In genomic region chr15:75002398-75002797, GRCh38 we compare ENCODE assay signal across 29 cellular contexts.
"Had no signal": no experiment of that assay in that cellular context is flagged by ENCODE, and none has a peak within 500 bp of the region (broad histone marks: within the 10 kb centered on the region; RNA-seq: fewer than 3 reads in every experiment).

No MANE protein-coding gene starts in this region.

- H3K4me3 Mint-ChIP-seq: naive thymus-derived CD8-positive, alpha-beta T cell; natural killer cell treated with Interleukin-12 subunit alpha and Interleukin-12 subunit beta and Interleukin-15 and Interleukin-18, amount 100 ng/mL, for 72 hours; nephron progenitor cell; neural crest cell; stimulated activated memory B cell treated with anti-CD40 and anti-IgM and Interleukin-4, amounts not matched to agents 10 μg/mL and 1 μg/mL and 100 μg/mL, for 72 hours; stimulated activated naive CD8-positive, alpha-beta T cell treated with anti-CD3 and anti-CD28 coated beads, Interleukin-15, Interleukin-2, amounts not matched to agents 100 ng/mL and 50 ng/mL, for 24 hours had no signal

- H3K9me3 Mint-ChIP-seq: natural killer cell treated with Interleukin-12 subunit alpha and Interleukin-12 subunit beta and Interleukin-15 and Interleukin-18, amount 100 ng/mL, for 72 hours; stimulated activated memory B cell treated with anti-CD40 and anti-IgM and Interleukin-4, amounts not matched to agents 10 μg/mL and 1 μg/mL and 100 μg/mL, for 72 hours; stimulated activated naive CD8-positive, alpha-beta T cell treated with anti-CD3 and anti-CD28 coated beads, Interleukin-15, Interleukin-2, amounts not matched to agents 100 ng/mL and 50 ng/mL, for 24 hours had no signal

- H3K27me3 ChIP-seq: ovary, right lobe of liver, thyroid gland, tibial nerve, upper lobe of left lung, vagina had no signal

- H3K27me3 Mint-ChIP-seq: progenitor cell of endocrine pancreas had no signal

- H3K36me3 Mint-ChIP-seq: natural killer cell treated with Interleukin-12 subunit alpha and Interleukin-12 subunit beta and Interleukin-15 and Interleukin-18, amount 100 ng/mL, for 72 hours; stimulated activated memory B cell treated with anti-CD40 and anti-IgM and Interleukin-4, amounts not matched to agents 10 μg/mL and 1 μg/mL and 100 μg/mL, for 72 hours had no signal

- H3K4me1 Mint-ChIP-seq: neural crest cell had no signal

- DNase-seq: naive thymus-derived CD8-positive, alpha-beta T cell; nephron progenitor cell; occipital lobe; ovary; psoas muscle; right cardiac atrium; right lobe of liver; sigmoid colon; small intestine; spleen; stimulated activated CD4-positive, alpha-beta T cell treated with anti-CD3 and anti-CD28 coated beads, Interleukin-12 subunit alpha, Interleukin-12 subunit beta, amount 100 ng/mL, for 4 hours; stimulated activated CD4-positive, alpha-beta T cell treated with anti-CD3 and anti-CD28 coated beads, Interleukin-1b, Interleukin-23, amount 100 ng/mL, for 48 hours; stimulated activated CD4-positive, alpha-beta T cell treated with anti-CD3 and anti-CD28 coated beads, Interleukin-4, amount 100 ng/mL, for 1 hour; stimulated activated CD4-positive, alpha-beta T cell treated with anti-CD3 and anti-CD28 coated beads, Interleukin-4, amount 100 ng/mL, for 4 hours; stimulated activated CD8-positive, alpha-beta memory T cell treated with anti-CD3 and anti-CD28 coated beads, Interleukin-4, amount 100 ng/mL, for 48 hours; stimulated activated naive CD4-positive, alpha-beta T cell treated with Interleukin-2 at 50 U/mL for 16 hours; stomach; thyroid gland; trophoblast cell; upper lobe of left lung had no signal

- H3K9me3 ChIP-seq: ovary, psoas muscle, right lobe of liver, sigmoid colon, spleen, stomach, thoracic aorta, thyroid gland, tibial nerve, upper lobe of left lung, vagina had no signal

- ATAC-seq: naive thymus-derived CD8-positive, alpha-beta T cell; natural killer cell treated with Interleukin-12 subunit alpha and Interleukin-12 subunit beta and Interleukin-15 and Interleukin-18, amount 100 ng/mL, for 72 hours; psoas muscle; right cardiac atrium; right lobe of liver; stimulated activated memory B cell treated with anti-CD40 and anti-IgM and Interleukin-4, amounts not matched to agents 10 μg/mL and 1 μg/mL and 100 μg/mL, for 72 hours had no signal

- H3K4me1 ChIP-seq: psoas muscle, right lobe of liver, sigmoid colon, thyroid gland, tibial nerve, upper lobe of left lung, vagina had no signal

- H2AFZ ChIP-seq: parathyroid adenoma had no signal

- H3K4me3 ChIP-seq: ovary, psoas muscle, right lobe of liver, sigmoid colon, spleen, stomach, thoracic aorta, thyroid gland, tibial nerve, upper lobe of left lung, vagina had no signal

- H3K27ac ChIP-seq: ovary, parathyroid adenoma, psoas muscle, right lobe of liver, sigmoid colon, spleen, stomach, thoracic aorta, thyroid gland, tibial nerve, upper lobe of left lung, vagina had no signal

- H3K36me3 ChIP-seq: ovary, right lobe of liver, sigmoid colon, spleen, thoracic aorta, thyroid gland, upper lobe of left lung, vagina had no signal

- H3K27ac Mint-ChIP-seq: natural killer cell treated with Interleukin-12 subunit alpha and Interleukin-12 subunit beta and Interleukin-15 and Interleukin-18, amount 100 ng/mL, for 72 hours; nephron progenitor cell; progenitor cell of endocrine pancreas; stimulated activated memory B cell treated with anti-CD40 and anti-IgM and Interleukin-4, amounts not matched to agents 10 μg/mL and 1 μg/mL and 100 μg/mL, for 72 hours; stimulated activated naive CD8-positive, alpha-beta T cell treated with anti-CD3 and anti-CD28 coated beads, Interleukin-15, Interleukin-2, amounts not matched to agents 100 ng/mL and 50 ng/mL, for 24 hours had no signal

- H3K9ac ChIP-seq: parathyroid adenoma had no signal
